Comparison of ENCODE assay signal across 8 cellular contexts in genomic region chr16:10521681-10522274, GRCh38. TPM values are rescaled to one million over a fixed set of nuclear protein-coding genes. Genes with fewer than 3 reads are reported as not detected.
DNase-seq lines count a peak whose midpoint lies in the region; ATAC-seq, FAIRE-seq and TF ChIP-seq lines count a peak whose summit lies in the region.

No MANE protein-coding gene starts in this region.

- TF ChIP-seq POLR2A in upper lobe of left lung (IDR thresholded peaks at IDR 0.05), result no peak

- ATAC-seq in upper lobe of left lung (ENCODE audit: low FRiP score in 2 of 2), result peak in 1 of 2 donors; percentile 73
- no peak for ATAC-seq in GM19463 (IDR thresholded peaks at IDR 0.05; ENCODE audit: unreplicated experiment)

- H3K27me3 ChIP-seq in upper lobe of left lung, result no peaks in the 10 kb centered on the region

- H3K36me3 ChIP-seq in upper lobe of left lung, result peaks cover 0 to 56% (median 21%) of the 10 kb centered on the region in 4 donors

- TF ChIP-seq CTCF in AG09319 (IDR thresholded peaks at IDR 0.05; ENCODE audit: low read depth, low read length) (peak; percentile 90), upper lobe of left lung (IDR thresholded peaks at IDR 0.05) (peak; percentile 54 to 83 (median 78))

- FAIRE-seq in GM19239 (lab: Jason Lieb, UNC), result peak; percentile 81

- WGBS in upper lobe of left lung, 2 donors, result 38 to 49% methylated on average over 9 of the region's 9 CpGs

- DNase-seq in AG09319 (ENCODE audit: extremely low read depth, low read depth), result peak; percentile 43
- peak; percentile 39 for DNase-seq in GM19239 (ENCODE audit: insufficient read length, low spot score)
- peak; percentile 65 for DNase-seq in NCI-H460 (ENCODE audit: extremely low read depth, low read depth)
- peak; percentile 14 for DNase-seq in activated CD4-positive, alpha-beta T cell treated with anti-CD3 and anti-CD28 coated beads, Interleukin-2, amount 50 U/mL, for 1 hour
- DNase-seq in epidermal melanocyte (ENCODE audit: insufficient read length, low spot score), result peak; percentile 72
- DNase-seq in middle frontal gyrus (ENCODE audit: extremely low spot score, low spot score), result peak; percentile 31
- DNase-seq in upper lobe of left lung, result peak in 1 of 2 donors; percentile 35

- peak overlapping the region in 1 of 4 donors; percentile 18 for H3K27ac ChIP-seq in upper lobe of left lung

- TF ChIP-seq EP300 in upper lobe of left lung (IDR thresholded peaks at IDR 0.05), result no peak

- no peak overlapping the region for H3K4me3 ChIP-seq in upper lobe of left lung

- H3K9me3 ChIP-seq in upper lobe of left lung, result peaks cover 0 to 3% (median 0%) of the 10 kb centered on the region in 4 donors

- peaks cover 0 to 17% (median 8%) of the 10 kb centered on the region in 4 donors for H3K4me1 ChIP-seq in upper lobe of left lung

RNA-seq across cellular contexts. Expression of gene EMP2, which starts 58.6 kb away (rescaled TPM):
- total RNA-seq in NCI-H460 (2014; rRNA removed; shearing (Covaris generic)), result 13.7 and 14.6 TPM in 2 replicates
- 19.3 and 22.8 TPM in 2 replicates for polyA plus RNA-seq in NCI-H460 (2014; cell fraction: nucleus; rRNA removed)
- 1,000 to 10,000 TPM in 1 of 6 donors, 100 to 1,000 TPM in 5; 261 to 1,020 (median 640) TPM for total RNA-seq in upper lobe of left lung

Comparison
In these comparisons a context has a peak if more than half of its experiments do, and no peak if none do; other contexts are left out.
1. RNA of gene EMP2, which starts 58.6 kb away (total RNA-seq): 261 to 1,020 TPM in upper lobe of left lung; 13.7 to 14.6 TPM in NCI-H460; every median in the first group is over 10 times any median in the second.